ENCODE assay signal across 1 cellular context in the genomic region with DNA sequence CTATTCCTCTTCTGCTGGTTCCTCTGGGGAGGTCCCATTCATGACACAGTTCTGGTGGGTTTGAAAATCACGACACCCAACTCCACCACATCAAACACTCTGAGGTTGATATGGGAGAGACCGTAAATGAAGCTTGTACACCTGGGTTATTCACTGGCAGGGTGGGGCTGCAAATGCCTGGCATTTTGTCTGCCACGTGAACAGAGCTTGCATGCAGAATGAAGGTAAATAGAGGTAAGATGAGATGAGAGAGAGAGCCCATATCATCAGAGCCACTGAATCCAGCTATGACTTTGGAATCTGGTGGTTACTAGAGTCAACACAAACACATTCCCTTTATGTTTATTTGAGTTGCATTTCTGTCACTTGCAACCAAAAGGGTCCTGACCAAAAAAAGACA.
TF ChIP-seq lines count a peak whose summit lies in the region.

No MANE protein-coding gene starts in this region.

TF ChIP-seq in GM12878, 131 proteins besides CTCF, POLR2A, EP300 and RAD21 (continued from another document):
- TF ChIP-seq SUPT20H (IDR thresholded peaks at IDR 0.05; ENCODE audit: borderline replicate concordance, control insufficient read depth, low read depth, low read length) (no peak), ZBED1 (IDR thresholded peaks at IDR 0.05; ENCODE audit: borderline replicate concordance) (0 out of 2 replicates have a peak, but pooled peaks have one; percentile 37), ZNF217 (IDR thresholded peaks at IDR 0.05) (no peak), HDAC2 (IDR thresholded peaks at IDR 0.05) (no peak), CREB1 (IDR thresholded peaks at IDR 0.05; ENCODE audit: low read depth) (no peak), KDM1A (IDR thresholded peaks at IDR 0.05; ENCODE audit: borderline replicate concordance) (no peak), RB1 (IDR thresholded peaks at IDR 0.05; ENCODE audit: borderline replicate concordance) (no peak), YY1 (IDR thresholded peaks at IDR 0.05; ENCODE audit: low read depth, low read length) (no peak), ZNF274 (IDR thresholded peaks at IDR 0.05; ENCODE audit: insufficient read depth, insufficient read length) (no peak), NFIC (IDR thresholded peaks at IDR 0.05; ENCODE audit: low read depth, low read length) (no peak), TCF7 (IDR thresholded peaks at IDR 0.05; ENCODE audit: borderline replicate concordance) (peak; percentile 48; the same call in 1 of the 2 replicates), TCF12 (IDR thresholded peaks at IDR 0.05; ENCODE audit: low read depth, low read length) (no peak), MTA3 (IDR thresholded peaks at IDR 0.05; ENCODE audit: borderline replicate concordance, low read length) (no peak), ZSCAN29 (IDR thresholded peaks at IDR 0.05) (no peak)
- TF ChIP-seq, protein P1, sequence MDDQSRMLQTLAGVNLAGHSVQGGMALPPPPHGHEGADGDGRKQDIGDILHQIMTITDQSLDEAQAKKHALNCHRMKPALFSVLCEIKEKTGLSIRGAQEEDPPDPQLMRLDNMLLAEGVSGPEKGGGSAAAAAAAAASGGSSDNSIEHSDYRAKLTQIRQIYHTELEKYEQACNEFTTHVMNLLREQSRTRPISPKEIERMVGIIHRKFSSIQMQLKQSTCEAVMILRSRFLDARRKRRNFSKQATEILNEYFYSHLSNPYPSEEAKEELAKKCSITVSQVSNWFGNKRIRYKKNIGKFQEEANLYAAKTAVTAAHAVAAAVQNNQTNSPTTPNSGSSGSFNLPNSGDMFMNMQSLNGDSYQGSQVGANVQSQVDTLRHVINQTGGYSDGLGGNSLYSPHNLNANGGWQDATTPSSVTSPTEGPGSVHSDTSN (IDR thresholded peaks at IDR 0.05; ENCODE audit: insufficient replicate concordance, low read depth, low read length): no peak
- TF ChIP-seq, protein P2, sequence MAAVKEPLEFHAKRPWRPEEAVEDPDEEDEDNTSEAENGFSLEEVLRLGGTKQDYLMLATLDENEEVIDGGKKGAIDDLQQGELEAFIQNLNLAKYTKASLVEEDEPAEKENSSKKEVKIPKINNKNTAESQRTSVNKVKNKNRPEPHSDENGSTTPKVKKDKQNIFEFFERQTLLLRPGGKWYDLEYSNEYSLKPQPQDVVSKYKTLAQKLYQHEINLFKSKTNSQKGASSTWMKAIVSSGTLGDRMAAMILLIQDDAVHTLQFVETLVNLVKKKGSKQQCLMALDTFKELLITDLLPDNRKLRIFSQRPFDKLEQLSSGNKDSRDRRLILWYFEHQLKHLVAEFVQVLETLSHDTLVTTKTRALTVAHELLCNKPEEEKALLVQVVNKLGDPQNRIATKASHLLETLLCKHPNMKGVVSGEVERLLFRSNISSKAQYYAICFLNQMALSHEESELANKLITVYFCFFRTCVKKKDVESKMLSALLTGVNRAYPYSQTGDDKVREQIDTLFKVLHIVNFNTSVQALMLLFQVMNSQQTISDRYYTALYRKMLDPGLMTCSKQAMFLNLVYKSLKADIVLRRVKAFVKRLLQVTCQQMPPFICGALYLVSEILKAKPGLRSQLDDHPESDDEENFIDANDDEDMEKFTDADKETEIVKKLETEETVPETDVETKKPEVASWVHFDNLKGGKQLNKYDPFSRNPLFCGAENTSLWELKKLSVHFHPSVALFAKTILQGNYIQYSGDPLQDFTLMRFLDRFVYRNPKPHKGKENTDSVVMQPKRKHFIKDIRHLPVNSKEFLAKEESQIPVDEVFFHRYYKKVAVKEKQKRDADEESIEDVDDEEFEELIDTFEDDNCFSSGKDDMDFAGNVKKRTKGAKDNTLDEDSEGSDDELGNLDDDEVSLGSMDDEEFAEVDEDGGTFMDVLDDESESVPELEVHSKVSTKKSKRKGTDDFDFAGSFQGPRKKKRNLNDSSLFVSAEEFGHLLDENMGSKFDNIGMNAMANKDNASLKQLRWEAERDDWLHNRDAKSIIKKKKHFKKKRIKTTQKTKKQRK (IDR thresholded peaks at IDR 0.05; ENCODE audit: low read depth, low read length): no peak
- TF ChIP-seq, protein P3, sequence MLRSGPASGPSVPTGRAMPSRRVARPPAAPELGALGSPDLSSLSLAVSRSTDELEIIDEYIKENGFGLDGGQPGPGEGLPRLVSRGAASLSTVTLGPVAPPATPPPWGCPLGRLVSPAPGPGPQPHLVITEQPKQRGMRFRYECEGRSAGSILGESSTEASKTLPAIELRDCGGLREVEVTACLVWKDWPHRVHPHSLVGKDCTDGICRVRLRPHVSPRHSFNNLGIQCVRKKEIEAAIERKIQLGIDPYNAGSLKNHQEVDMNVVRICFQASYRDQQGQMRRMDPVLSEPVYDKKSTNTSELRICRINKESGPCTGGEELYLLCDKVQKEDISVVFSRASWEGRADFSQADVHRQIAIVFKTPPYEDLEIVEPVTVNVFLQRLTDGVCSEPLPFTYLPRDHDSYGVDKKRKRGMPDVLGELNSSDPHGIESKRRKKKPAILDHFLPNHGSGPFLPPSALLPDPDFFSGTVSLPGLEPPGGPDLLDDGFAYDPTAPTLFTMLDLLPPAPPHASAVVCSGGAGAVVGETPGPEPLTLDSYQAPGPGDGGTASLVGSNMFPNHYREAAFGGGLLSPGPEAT (IDR thresholded peaks at IDR 0.05; ENCODE audit: low read depth): no peak
- TF ChIP-seq, protein P4, sequence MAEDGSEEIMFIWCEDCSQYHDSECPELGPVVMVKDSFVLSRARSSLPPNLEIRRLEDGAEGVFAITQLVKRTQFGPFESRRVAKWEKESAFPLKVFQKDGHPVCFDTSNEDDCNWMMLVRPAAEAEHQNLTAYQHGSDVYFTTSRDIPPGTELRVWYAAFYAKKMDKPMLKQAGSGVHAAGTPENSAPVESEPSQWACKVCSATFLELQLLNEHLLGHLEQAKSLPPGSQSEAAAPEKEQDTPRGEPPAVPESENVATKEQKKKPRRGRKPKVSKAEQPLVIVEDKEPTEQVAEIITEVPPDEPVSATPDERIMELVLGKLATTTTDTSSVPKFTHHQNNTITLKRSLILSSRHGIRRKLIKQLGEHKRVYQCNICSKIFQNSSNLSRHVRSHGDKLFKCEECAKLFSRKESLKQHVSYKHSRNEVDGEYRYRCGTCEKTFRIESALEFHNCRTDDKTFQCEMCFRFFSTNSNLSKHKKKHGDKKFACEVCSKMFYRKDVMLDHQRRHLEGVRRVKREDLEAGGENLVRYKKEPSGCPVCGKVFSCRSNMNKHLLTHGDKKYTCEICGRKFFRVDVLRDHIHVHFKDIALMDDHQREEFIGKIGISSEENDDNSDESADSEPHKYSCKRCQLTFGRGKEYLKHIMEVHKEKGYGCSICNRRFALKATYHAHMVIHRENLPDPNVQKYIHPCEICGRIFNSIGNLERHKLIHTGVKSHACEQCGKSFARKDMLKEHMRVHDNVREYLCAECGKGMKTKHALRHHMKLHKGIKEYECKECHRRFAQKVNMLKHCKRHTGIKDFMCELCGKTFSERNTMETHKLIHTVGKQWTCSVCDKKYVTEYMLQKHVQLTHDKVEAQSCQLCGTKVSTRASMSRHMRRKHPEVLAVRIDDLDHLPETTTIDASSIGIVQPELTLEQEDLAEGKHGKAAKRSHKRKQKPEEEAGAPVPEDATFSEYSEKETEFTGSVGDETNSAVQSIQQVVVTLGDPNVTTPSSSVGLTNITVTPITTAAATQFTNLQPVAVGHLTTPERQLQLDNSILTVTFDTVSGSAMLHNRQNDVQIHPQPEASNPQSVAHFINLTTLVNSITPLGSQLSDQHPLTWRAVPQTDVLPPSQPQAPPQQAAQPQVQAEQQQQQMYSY (CRISPR knock-in tag; IDR thresholded peaks at IDR 0.05): no peak
- TF ChIP-seq, protein P5, sequence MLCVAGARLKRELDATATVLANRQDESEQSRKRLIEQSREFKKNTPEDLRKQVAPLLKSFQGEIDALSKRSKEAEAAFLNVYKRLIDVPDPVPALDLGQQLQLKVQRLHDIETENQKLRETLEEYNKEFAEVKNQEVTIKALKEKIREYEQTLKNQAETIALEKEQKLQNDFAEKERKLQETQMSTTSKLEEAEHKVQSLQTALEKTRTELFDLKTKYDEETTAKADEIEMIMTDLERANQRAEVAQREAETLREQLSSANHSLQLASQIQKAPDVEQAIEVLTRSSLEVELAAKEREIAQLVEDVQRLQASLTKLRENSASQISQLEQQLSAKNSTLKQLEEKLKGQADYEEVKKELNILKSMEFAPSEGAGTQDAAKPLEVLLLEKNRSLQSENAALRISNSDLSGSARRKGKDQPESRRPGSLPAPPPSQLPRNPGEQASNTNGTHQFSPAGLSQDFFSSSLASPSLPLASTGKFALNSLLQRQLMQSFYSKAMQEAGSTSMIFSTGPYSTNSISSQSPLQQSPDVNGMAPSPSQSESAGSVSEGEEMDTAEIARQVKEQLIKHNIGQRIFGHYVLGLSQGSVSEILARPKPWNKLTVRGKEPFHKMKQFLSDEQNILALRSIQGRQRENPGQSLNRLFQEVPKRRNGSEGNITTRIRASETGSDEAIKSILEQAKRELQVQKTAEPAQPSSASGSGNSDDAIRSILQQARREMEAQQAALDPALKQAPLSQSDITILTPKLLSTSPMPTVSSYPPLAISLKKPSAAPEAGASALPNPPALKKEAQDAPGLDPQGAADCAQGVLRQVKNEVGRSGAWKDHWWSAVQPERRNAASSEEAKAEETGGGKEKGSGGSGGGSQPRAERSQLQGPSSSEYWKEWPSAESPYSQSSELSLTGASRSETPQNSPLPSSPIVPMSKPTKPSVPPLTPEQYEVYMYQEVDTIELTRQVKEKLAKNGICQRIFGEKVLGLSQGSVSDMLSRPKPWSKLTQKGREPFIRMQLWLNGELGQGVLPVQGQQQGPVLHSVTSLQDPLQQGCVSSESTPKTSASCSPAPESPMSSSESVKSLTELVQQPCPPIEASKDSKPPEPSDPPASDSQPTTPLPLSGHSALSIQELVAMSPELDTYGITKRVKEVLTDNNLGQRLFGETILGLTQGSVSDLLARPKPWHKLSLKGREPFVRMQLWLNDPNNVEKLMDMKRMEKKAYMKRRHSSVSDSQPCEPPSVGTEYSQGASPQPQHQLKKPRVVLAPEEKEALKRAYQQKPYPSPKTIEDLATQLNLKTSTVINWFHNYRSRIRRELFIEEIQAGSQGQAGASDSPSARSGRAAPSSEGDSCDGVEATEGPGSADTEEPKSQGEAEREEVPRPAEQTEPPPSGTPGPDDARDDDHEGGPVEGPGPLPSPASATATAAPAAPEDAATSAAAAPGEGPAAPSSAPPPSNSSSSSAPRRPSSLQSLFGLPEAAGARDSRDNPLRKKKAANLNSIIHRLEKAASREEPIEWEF (IDR thresholded peaks at IDR 0.05; ENCODE audit: insufficient replicate concordance, low read depth, low read length): no peak
